8 cellular contexts compared by ENCODE assay signal in genomic region chr15:85800460-85801123, GRCh38. TPM values are rescaled to one million over a fixed set of nuclear protein-coding genes. Genes with fewer than 3 reads are reported as not detected.
DNase-seq lines count a peak whose midpoint lies in the region; ATAC-seq and TF ChIP-seq lines count a peak whose summit lies in the region.

No MANE protein-coding gene starts in this region.

- H2BK15ac ChIP-seq in H9 (ENCODE audit: low read depth, low read length) = no peak overlapping the region

- no peak for ATAC-seq in activated CD8-positive, alpha-beta T cell treated with anti-CD3 and anti-CD28 coated beads, Interleukin-2, amount 10 ng/mL, durations not matched to agents 7 days and 5 days
- ATAC-seq in GM19455 (IDR thresholded peaks at IDR 0.05; ENCODE audit: unreplicated experiment) = no peak

- no CpG with 5 or more reads among the region's 9 CpGs for WGBS in H9 (ENCODE audit: extremely low coverage, insufficient read length, low lambda C conversion rate)

- no peak overlapping the region for H3T11ph ChIP-seq in H9 (ENCODE audit: low read length)

- H2BK120ac ChIP-seq in H9 (ENCODE audit: low read depth, low read length, poor library complexity, severe bottlenecking) = no peak overlapping the region

- H3K4me3 Mint-ChIP-seq in H9 = no peak overlapping the region
- no peak overlapping the region for H3K4me3 Mint-ChIP-seq in dendritic cell treated with granulocyte-macrophage colony-stimulating factor and Interleukin-4, amounts not matched to agents 40 ng/mL and 50 ng/mL, for 4 days
- H3K4me3 Mint-ChIP-seq in activated CD8-positive, alpha-beta T cell treated with anti-CD3 and anti-CD28 coated beads, Interleukin-2, amount 10 ng/mL, durations not matched to agents 7 days and 5 days = no peak overlapping the region

- no peak overlapping the region for H2BK5ac ChIP-seq in H9 (ENCODE audit: insufficient read length, low read length)

- no peak overlapping the region for H3K27ac ChIP-seq in H9 (ENCODE audit: insufficient read length, low read depth, low read length)

- H3K27ac Mint-ChIP-seq in H9 = no peak overlapping the region; a peak in 1 of 7 replicates
- H3K27ac Mint-ChIP-seq in dendritic cell treated with granulocyte-macrophage colony-stimulating factor and Interleukin-4, amounts not matched to agents 40 ng/mL and 50 ng/mL, for 4 days = peak overlapping the region; percentile 30
- H3K27ac Mint-ChIP-seq in activated CD8-positive, alpha-beta T cell treated with anti-CD3 and anti-CD28 coated beads, Interleukin-2, amount 10 ng/mL, durations not matched to agents 7 days and 5 days = no peak overlapping the region

- no peak overlapping the region for H2BK20ac ChIP-seq in H9 (ENCODE audit: low read depth, low read length, poor library complexity, severe bottlenecking)

- H3K56ac ChIP-seq in H9 (ENCODE audit: insufficient read length, low read depth, low read length) = no peak overlapping the region

- H4K5ac ChIP-seq in H9 (ENCODE audit: insufficient read length, low read depth, low read length) = no peak overlapping the region

- no peak overlapping the region for H2BK12ac ChIP-seq in H9 (ENCODE audit: insufficient read length, low read depth, low read length)

- no peak overlapping the region for H3K14ac ChIP-seq in H9 (ENCODE audit: insufficient read depth, low read length)

- H3K27me3 Mint-ChIP-seq in H9 (ENCODE audit: low read depth) = peaks cover 13% of the 10 kb centered on the region
- H3K27me3 Mint-ChIP-seq in dendritic cell treated with granulocyte-macrophage colony-stimulating factor and Interleukin-4, amounts not matched to agents 40 ng/mL and 50 ng/mL, for 4 days = peaks cover 11% of the 10 kb centered on the region
- H3K27me3 Mint-ChIP-seq in activated CD8-positive, alpha-beta T cell treated with anti-CD3 and anti-CD28 coated beads, Interleukin-2, amount 10 ng/mL, durations not matched to agents 7 days and 5 days (ENCODE audit: low read depth) = peaks cover 6% of the 10 kb centered on the region

- H3K4me1 Mint-ChIP-seq in H9 = peaks cover 9 to 12% of the 10 kb centered on the region in 2 experiments
- peaks cover 28% of the 10 kb centered on the region for H3K4me1 Mint-ChIP-seq in dendritic cell treated with granulocyte-macrophage colony-stimulating factor and Interleukin-4, amounts not matched to agents 40 ng/mL and 50 ng/mL, for 4 days (ENCODE audit: low read depth)
- H3K4me1 Mint-ChIP-seq in activated CD8-positive, alpha-beta T cell treated with anti-CD3 and anti-CD28 coated beads, Interleukin-2, amount 10 ng/mL, durations not matched to agents 7 days and 5 days (ENCODE audit: low read depth) = peaks cover 3% of the 10 kb centered on the region

- no peaks in the 10 kb centered on the region for H3K23me2 ChIP-seq in H9 (ENCODE audit: insufficient read length, low read depth, low read length, poor library complexity, severe bottlenecking)

- no peak overlapping the region for H3K9ac ChIP-seq in H9 (ENCODE audit: extremely low read depth, insufficient read length, low read length)

- intact Hi-C loops in dendritic cell treated with granulocyte-macrophage colony-stimulating factor and Interleukin-4, amounts not matched to agents 40 ng/mL and 50 ng/mL, for 4 days (cut with micrococcal nuclease) = no loop called here
- intact Hi-C loops in posterior vena cava (cut with DNase I) = no loop called here

- TF ChIP-seq CTCF in H9 (conservative IDR thresholded peaks at IDR 0.05) = 0 out of 3 replicates have a peak, but pooled peaks have one; percentile 10

- H4K20me1 ChIP-seq in H9 (ENCODE audit: control insufficient read depth, insufficient read depth, insufficient read length) = no peaks in the 10 kb centered on the region

- no peaks in the 10 kb centered on the region for H3K27me3 ChIP-seq in H9 (ENCODE audit: insufficient read depth, low read length)

- no peak overlapping the region for H2AK5ac ChIP-seq in H9 (ENCODE audit: insufficient read length, low read length)

- H3K4me2 ChIP-seq in H9 (ENCODE audit: insufficient read depth, insufficient read length, low read length) = no peak overlapping the region

- POLR2A ChIA-PET in activated CD8-positive, alpha-beta T cell treated with anti-CD3 and anti-CD28 coated beads, Interleukin-2, amount 10 ng/mL, durations not matched to agents 7 days and 5 days (lab: Charles Lee) = interaction anchor here (0.6 kb wide), 1 partner anchor 1675 kb away, joined by 3 read pairs; no protein-coding TSS in a partner anchor

- H3K18ac ChIP-seq in H9 (ENCODE audit: insufficient read length, low read depth, low read length) = no peak overlapping the region

- H3K79me2 ChIP-seq in H9 (ENCODE audit: insufficient read depth, low read length) = no peaks in the 10 kb centered on the region

- peak; percentile 59 for DNase-seq in H9
- DNase-seq in NCI-H510A treated with DMSO at 0.1 percent for 48 hours (lab: John Stamatoyannopoulos, UW) = peak; percentile 54
- peak; percentile 72 for DNase-seq in posterior vena cava (ENCODE audit: low spot score)
- no peak for DNase-seq in dedifferentiated amniotic fluid mesenchymal stem cell (ENCODE audit: extremely low spot score)
- no peak for DNase-seq in amniotic stem cell (lab: John Stamatoyannopoulos, UW)
- no peak for DNase-seq in activated CD8-positive, alpha-beta T cell treated with anti-CD3 and anti-CD28 coated beads, Interleukin-2, amount 10 ng/mL, durations not matched to agents 7 days and 5 days

- H3K9me3 ChIP-seq in H9 (ENCODE audit: control insufficient read depth, low read depth, low read length) = no peaks in the 10 kb centered on the region

- H3K9me3 Mint-ChIP-seq in H9 = peaks cover 0 to 8% of the 10 kb centered on the region in 2 experiments; a peak in 3 of 5 replicates
- H3K9me3 Mint-ChIP-seq in dendritic cell treated with granulocyte-macrophage colony-stimulating factor and Interleukin-4, amounts not matched to agents 40 ng/mL and 50 ng/mL, for 4 days = no peaks in the 10 kb centered on the region
- no peaks in the 10 kb centered on the region for H3K9me3 Mint-ChIP-seq in activated CD8-positive, alpha-beta T cell treated with anti-CD3 and anti-CD28 coated beads, Interleukin-2, amount 10 ng/mL, durations not matched to agents 7 days and 5 days (ENCODE audit: insufficient read depth)

- no peak overlapping the region for H3K4ac ChIP-seq in H9 (ENCODE audit: low read depth, low read length)

- no peak overlapping the region for H4K8ac ChIP-seq in H9 (replicated peaks; ENCODE audit: insufficient read length, low read depth, low read length)

- H2AFZ ChIP-seq in H9 (ENCODE audit: low read length) = no peak overlapping the region

- no peak overlapping the region for H3K23ac ChIP-seq in H9 (ENCODE audit: insufficient read length, low read depth, low read length)

- no peak overlapping the region for H4K91ac ChIP-seq in H9 (ENCODE audit: insufficient read length, low read depth, low read length)

- CTCF ChIA-PET in activated CD8-positive, alpha-beta T cell treated with anti-CD3 and anti-CD28 coated beads, Interleukin-2, amount 10 ng/mL, durations not matched to agents 7 days and 5 days (lab: Charles Lee) = interaction anchor here (0.8 kb wide), 1 partner anchor 59 kb away, joined by 3 read pairs; no protein-coding TSS in a partner anchor

- no peaks in the 10 kb centered on the region for H3K79me1 ChIP-seq in H9 (ENCODE audit: insufficient read depth, low read depth, low read length, poor library complexity, severe bottlenecking)

- no peaks in the 10 kb centered on the region for H3K4me1 ChIP-seq in H9 (ENCODE audit: insufficient read depth, low read length)

- H3K36me3 Mint-ChIP-seq in H9 (ENCODE audit: insufficient read depth in 1 of 3, low read depth in 3 of 3) = peaks cover 0 to 8% (median 2%) of the 10 kb centered on the region in 3 experiments; a peak in 4 of 7 replicates
- H3K36me3 Mint-ChIP-seq in dendritic cell treated with granulocyte-macrophage colony-stimulating factor and Interleukin-4, amounts not matched to agents 40 ng/mL and 50 ng/mL, for 4 days (ENCODE audit: low read depth) = no peaks in the 10 kb centered on the region
- H3K36me3 Mint-ChIP-seq in activated CD8-positive, alpha-beta T cell treated with anti-CD3 and anti-CD28 coated beads, Interleukin-2, amount 10 ng/mL, durations not matched to agents 7 days and 5 days (ENCODE audit: low read depth) = no peaks in the 10 kb centered on the region

RNA-seq across cellular contexts. Expression of gene KLHL25, which starts 5.9 kb away (rescaled TPM):
- total RNA-seq in H9 (2021) (18.2 and 18.4 TPM in 2 replicates), posterior vena cava (10 to 100 TPM; 10.0 to 10.3 TPM)
- total RNA-seq in activated CD8-positive, alpha-beta T cell treated with anti-CD3 and anti-CD28 coated beads, Interleukin-2, amount 10 ng/mL, durations not matched to agents 7 days and 5 days = 1 to 10 TPM; 5.3 TPM

Comparison
In these comparisons a context has a peak if more than half of its experiments do, and no peak if none do; other contexts are left out.
1. DNase-seq: peak in H9 (single experiment), NCI-H510A treated with DMSO at 0.1 percent for 48 hours (single experiment) and posterior vena cava (single experiment); none in dedifferentiated amniotic fluid mesenchymal stem cell (single experiment), amniotic stem cell (single experiment) and activated CD8-positive, alpha-beta T cell treated with anti-CD3 and anti-CD28 coated beads, Interleukin-2, amount 10 ng/mL, durations not matched to agents 7 days and 5 days (single experiment).